In genomic region chr11:134063991-134064747, GRCh38 we compare ENCODE assay signal across 15 cellular contexts.
"Had no signal": no experiment of that assay in that cellular context is flagged by ENCODE, and none has a peak within 500 bp of the region (broad histone marks: within the 10 kb centered on the region; RNA-seq: fewer than 3 reads in every experiment).

No MANE protein-coding gene starts in this region.

- H3K27me3 ChIP-seq: tibial nerve had no signal

- H3K36me3 ChIP-seq: tibial nerve had no signal

- DNase-seq: activated CD4-positive, alpha-beta T cell treated with anti-CD3 and anti-CD28 coated beads for 36 hours; activated CD8-positive, alpha-beta memory T cell treated with anti-CD3 and anti-CD28 coated beads, Interleukin-2, amount 50 U/mL, for 4 hours; activated CD8-positive, alpha-beta T cell treated with anti-CD3 and anti-CD28 coated beads for 36 hours; activated gamma-delta T cell treated with Interleukin-2 at 50 U/mL for 16 hours; activated naive CD8-positive, alpha-beta T cell treated with anti-CD3 and anti-CD28 coated beads, Interleukin-2, amount 10 ng/mL, durations not matched to agents 7 days and 5 days; activated T-cell treated with anti-CD3 and anti-CD28 coated beads, Interleukin-2, amount 50 U/mL, for 72 hours; anterior cingulate cortex; foreskin melanocyte; left cardiac atrium; naive B cell; right cardiac atrium had no signal

- H3K4me2 ChIP-seq: smooth muscle cell had no signal

- H3K4me3 ChIP-seq: lung, smooth muscle cell, tibial nerve had no signal

- H3K9me3 ChIP-seq: tibial nerve had no signal

- ATAC-seq: activated CD4-positive, alpha-beta T cell treated with anti-CD3 and anti-CD28 coated beads for 36 hours; activated CD8-positive, alpha-beta T cell treated with anti-CD3 and anti-CD28 coated beads for 36 hours; activated T-cell treated with anti-CD3 and anti-CD28 coated beads, Interleukin-2, amount 50 U/mL, for 72 hours; left cardiac atrium; right cardiac atrium had no signal

- H3K27ac ChIP-seq: tibial nerve, VCaP had no signal
